28 cellular contexts compared by ENCODE assay signal in genomic region chr7:42409296-42409695, GRCh38.
"Had no signal": no experiment of that assay in that cellular context is flagged by ENCODE, and none has a peak within 500 bp of the region (broad histone marks: within the 10 kb centered on the region; RNA-seq: fewer than 3 reads in every experiment).

No MANE protein-coding gene starts in this region.

- H3K9me3 Mint-ChIP-seq: natural killer cell treated with Interleukin-12 subunit alpha and Interleukin-12 subunit beta and Interleukin-15 and Interleukin-18, amount 100 ng/mL, for 72 hours; stimulated activated effector memory CD8-positive, alpha-beta T cell treated with anti-CD3 and anti-CD28 coated beads, Interleukin-12 subunit alpha, Interleukin-12 subunit beta, amount 100 ng/mL, for 72 hours; stimulated activated naive B cell treated with anti-CD40 and anti-IgM and Interleukin-4, amounts not matched to agents 10 μg/mL and 1 μg/mL and 100 μg/mL, for 72 hours; stimulated activated naive CD8-positive, alpha-beta T cell treated with anti-CD3 and anti-CD28 coated beads, Interleukin-15, Interleukin-2, amounts not matched to agents 100 ng/mL and 50 ng/mL, for 24 hours had no signal

- ATAC-seq: naive thymus-derived CD8-positive, alpha-beta T cell; psoas muscle; right cardiac atrium; right lobe of liver; stimulated activated effector memory CD8-positive, alpha-beta T cell treated with anti-CD3 and anti-CD28 coated beads, Interleukin-12 subunit alpha, Interleukin-12 subunit beta, amount 100 ng/mL, for 72 hours; stimulated activated naive B cell treated with anti-CD40 and anti-IgM and Interleukin-4, amounts not matched to agents 10 μg/mL and 1 μg/mL and 100 μg/mL, for 72 hours had no signal

- H3K9ac ChIP-seq: parathyroid adenoma had no signal

- H3K4me3 ChIP-seq: ovary, psoas muscle, right lobe of liver, sigmoid colon, stomach, thoracic aorta, thyroid gland, tibial nerve, upper lobe of left lung, vagina had no signal

- DNase-seq: naive thymus-derived CD8-positive, alpha-beta T cell; nephron progenitor cell; occipital lobe; ovary; posterior cingulate gyrus; psoas muscle; right cardiac atrium; right lobe of liver; sigmoid colon; small intestine; stimulated activated CD4-positive, alpha-beta T cell treated with anti-CD3 and anti-CD28 coated beads, Interleukin-15, amount 100 ng/mL, for 24 hours; stimulated activated CD4-positive, alpha-beta T cell treated with anti-CD3 and anti-CD28 coated beads, Interleukin-2, amount 100 ng/mL, for 24 hours; stimulated activated CD4-positive, alpha-beta T cell treated with anti-CD3 and anti-CD28 coated beads, Interleukin-2, amount 100 ng/mL, for 48 hours; stimulated activated CD4-positive, alpha-beta T cell treated with anti-CD3 and anti-CD28 coated beads, Interleukin-4, amount 100 ng/mL, for 24 hours; stimulated activated naive B cell treated with anti-CD40 and anti-IgM and Interleukin-4, amounts not matched to agents 10 μg/mL and 1 μg/mL and 100 μg/mL, for 72 hours; stimulated activated naive CD4-positive, alpha-beta T cell treated with Interleukin-2 at 50 U/mL for 16 hours; stomach; thyroid gland; trophoblast cell; upper lobe of left lung had no signal

- H3K36me3 Mint-ChIP-seq: naive thymus-derived CD8-positive, alpha-beta T cell; natural killer cell treated with Interleukin-12 subunit alpha and Interleukin-12 subunit beta and Interleukin-15 and Interleukin-18, amount 100 ng/mL, for 72 hours; stimulated activated effector memory CD8-positive, alpha-beta T cell treated with anti-CD3 and anti-CD28 coated beads, Interleukin-12 subunit alpha, Interleukin-12 subunit beta, amount 100 ng/mL, for 72 hours; stimulated activated naive B cell treated with anti-CD40 and anti-IgM and Interleukin-4, amounts not matched to agents 10 μg/mL and 1 μg/mL and 100 μg/mL, for 72 hours had no signal

- H3K27me3 ChIP-seq: ovary, right lobe of liver, sigmoid colon, stomach, thyroid gland, tibial nerve, upper lobe of left lung, vagina had no signal

- H2AFZ ChIP-seq: parathyroid adenoma had no signal

- H3K4me3 Mint-ChIP-seq: naive thymus-derived CD8-positive, alpha-beta T cell; natural killer cell treated with Interleukin-12 subunit alpha and Interleukin-12 subunit beta and Interleukin-15 and Interleukin-18, amount 100 ng/mL, for 72 hours; nephron progenitor cell; stimulated activated effector memory CD8-positive, alpha-beta T cell treated with anti-CD3 and anti-CD28 coated beads, Interleukin-12 subunit alpha, Interleukin-12 subunit beta, amount 100 ng/mL, for 72 hours; stimulated activated naive B cell treated with anti-CD40 and anti-IgM and Interleukin-4, amounts not matched to agents 10 μg/mL and 1 μg/mL and 100 μg/mL, for 72 hours; stimulated activated naive CD8-positive, alpha-beta T cell treated with anti-CD3 and anti-CD28 coated beads, Interleukin-15, Interleukin-2, amounts not matched to agents 100 ng/mL and 50 ng/mL, for 24 hours had no signal

- H3K36me3 ChIP-seq: ovary, right lobe of liver, sigmoid colon, stomach, thoracic aorta, thyroid gland, tibial nerve, upper lobe of left lung, vagina had no signal

- H3K27me3 Mint-ChIP-seq: natural killer cell treated with Interleukin-12 subunit alpha and Interleukin-12 subunit beta and Interleukin-15 and Interleukin-18, amount 100 ng/mL, for 72 hours; stimulated activated naive B cell treated with anti-CD40 and anti-IgM and Interleukin-4, amounts not matched to agents 10 μg/mL and 1 μg/mL and 100 μg/mL, for 72 hours; stimulated activated naive CD8-positive, alpha-beta T cell treated with anti-CD3 and anti-CD28 coated beads, Interleukin-15, Interleukin-2, amounts not matched to agents 100 ng/mL and 50 ng/mL, for 24 hours had no signal

- H3K4me1 ChIP-seq: parathyroid adenoma, psoas muscle, right lobe of liver, stomach, thyroid gland, tibial nerve, upper lobe of left lung, vagina had no signal

- H3K27ac ChIP-seq: ovary, parathyroid adenoma, psoas muscle, right lobe of liver, sigmoid colon, stomach, thoracic aorta, thyroid gland, tibial nerve, upper lobe of left lung, vagina had no signal

- H3K4me1 Mint-ChIP-seq: stimulated activated effector memory CD8-positive, alpha-beta T cell treated with anti-CD3 and anti-CD28 coated beads, Interleukin-12 subunit alpha, Interleukin-12 subunit beta, amount 100 ng/mL, for 72 hours; stimulated activated naive B cell treated with anti-CD40 and anti-IgM and Interleukin-4, amounts not matched to agents 10 μg/mL and 1 μg/mL and 100 μg/mL, for 72 hours had no signal

- H3K27ac Mint-ChIP-seq: naive thymus-derived CD8-positive, alpha-beta T cell; natural killer cell treated with Interleukin-12 subunit alpha and Interleukin-12 subunit beta and Interleukin-15 and Interleukin-18, amount 100 ng/mL, for 72 hours; nephron progenitor cell; progenitor cell of endocrine pancreas; stimulated activated effector memory CD8-positive, alpha-beta T cell treated with anti-CD3 and anti-CD28 coated beads, Interleukin-12 subunit alpha, Interleukin-12 subunit beta, amount 100 ng/mL, for 72 hours; stimulated activated naive B cell treated with anti-CD40 and anti-IgM and Interleukin-4, amounts not matched to agents 10 μg/mL and 1 μg/mL and 100 μg/mL, for 72 hours; stimulated activated naive CD8-positive, alpha-beta T cell treated with anti-CD3 and anti-CD28 coated beads, Interleukin-15, Interleukin-2, amounts not matched to agents 100 ng/mL and 50 ng/mL, for 24 hours had no signal

- H3K9me3 ChIP-seq: ovary, psoas muscle, right lobe of liver, sigmoid colon, stomach, thoracic aorta, thyroid gland, tibial nerve, upper lobe of left lung, vagina had no signal

- H3K79me2 ChIP-seq: parathyroid adenoma had no signal
